Comparison of ENCODE assay signal across 1 cellular context in genomic region chr14:76812422-76813383, GRCh38.
TF ChIP-seq lines count a peak whose summit lies in the region.

TSS of gene ANGEL1 (minus strand) at chr14:76812882. CDS start at chr14:76812827, 55 bp downstream.

TF ChIP-seq in HepG2, 621 proteins besides CTCF, POLR2A, EP300 and RAD21 (continued from another document and continues in another):
- TF ChIP-seq ZBED4 (CRISPR knock-in tag; IDR thresholded peaks at IDR 0.05; ENCODE audit: borderline replicate concordance) (peak; percentile 100), MED1 (CRISPR knock-in tag; IDR thresholded peaks at IDR 0.05) (peak; percentile 55; the same call in 1 of the 2 replicates), ZNF878 (CRISPR knock-in tag; IDR thresholded peaks at IDR 0.05) (peak; percentile 80; the same call in 1 of the 2 replicates), GABPA (IDR thresholded peaks at IDR 0.05; ENCODE audit: low read depth, low read length) (no peak), GABPA (CRISPR knock-in tag; IDR thresholded peaks at IDR 0.05; ENCODE audit: low read depth) (peak; percentile 63), ZBTB3 (CRISPR knock-in tag; IDR thresholded peaks at IDR 0.05; ENCODE audit: borderline replicate concordance, low read depth) (peak; percentile 50; the same call in 1 of the 2 replicates), ZNF670 (CRISPR knock-in tag; IDR thresholded peaks at IDR 0.05; ENCODE audit: borderline replicate concordance) (no peak), SRSF4 (IDR thresholded peaks at IDR 0.05; ENCODE audit: low read depth, low read length, poor library complexity, severe bottlenecking) (no peak), NFYB (CRISPR knock-in tag; IDR thresholded peaks at IDR 0.05) (peak; percentile 11; the same call in 1 of the 2 replicates), ZNF550 (CRISPR knock-in tag; IDR thresholded peaks at IDR 0.05; ENCODE audit: borderline replicate concordance) (peak; percentile 69; the same call in 1 of the 2 replicates), ARID3A (IDR thresholded peaks at IDR 0.05; ENCODE audit: low read depth, low read length) (no peak), PCBP2 (optimal IDR thresholded peaks at IDR 0.05; ENCODE audit: low read depth, low read length, poor library complexity, severe bottlenecking) (no peak), SIN3A (IDR thresholded peaks at IDR 0.05; ENCODE audit: borderline replicate concordance, low read depth, low read length) (peak; percentile 49; the same call in 1 of the 2 replicates), ZNF460 (CRISPR knock-in tag; IDR thresholded peaks at IDR 0.05; ENCODE audit: borderline replicate concordance) (no peak; the same call in 1 of the 2 replicates), SMARCE1 (IDR thresholded peaks at IDR 0.05; ENCODE audit: borderline replicate concordance) (no peak), KDM2A (CRISPR knock-in tag; IDR thresholded peaks at IDR 0.05; ENCODE audit: borderline replicate concordance, low read depth) (peak; percentile 97), ZNF12 (CRISPR knock-in tag; IDR thresholded peaks at IDR 0.05) (peak; percentile 49), ZNF646 (CRISPR knock-in tag; IDR thresholded peaks at IDR 0.05) (no peak), FOXK2 (IDR thresholded peaks at IDR 0.05) (no peak), HNF1A (IDR thresholded peaks at IDR 0.05; ENCODE audit: low read depth) (no peak; the same call in 1 of the 2 replicates), HNF1A (CRISPR knock-in tag; IDR thresholded peaks at IDR 0.05; ENCODE audit: borderline replicate concordance) (peak; percentile 64; the same call in 1 of the 2 replicates), ZBTB44 (CRISPR knock-in tag; IDR thresholded peaks at IDR 0.05) (no peak), ZNF431 (CRISPR knock-in tag; IDR thresholded peaks at IDR 0.05; ENCODE audit: borderline replicate concordance, low read depth) (peak; percentile 82; the same call in 1 of the 2 replicates), MTERF4 (CRISPR knock-in tag; IDR thresholded peaks at IDR 0.05) (no peak), PHF21A (CRISPR knock-in tag; IDR thresholded peaks at IDR 0.05) (peak; percentile 82; the same call in 1 of the 2 replicates), TAF1 (CRISPR knock-in tag; IDR thresholded peaks at IDR 0.05) (peak; percentile 68), RARA (CRISPR knock-in tag; IDR thresholded peaks at IDR 0.05) (peak; percentile 28; the same call in 1 of the 2 replicates), ZNF570 (CRISPR knock-in tag; IDR thresholded peaks at IDR 0.05; ENCODE audit: borderline replicate concordance) (no peak), KAT7 (CRISPR knock-in tag; IDR thresholded peaks at IDR 0.05; ENCODE audit: borderline replicate concordance) (no peak; the same call in 1 of the 2 replicates), ZNF576 (CRISPR knock-in tag; IDR thresholded peaks at IDR 0.05) (no peak), ZNF768 (CRISPR knock-in tag; IDR thresholded peaks at IDR 0.05) (peak; percentile 48; the same call in 1 of the 2 replicates), ZNF816 (CRISPR knock-in tag; IDR thresholded peaks at IDR 0.05; ENCODE audit: borderline replicate concordance) (peak; percentile 17; the same call in 1 of the 2 replicates), HNRNPH1 (optimal IDR thresholded peaks at IDR 0.05; ENCODE audit: low read depth, low read length) (no peak), MAX (IDR thresholded peaks at IDR 0.05) (peak; percentile 98), HNRNPK (IDR thresholded peaks at IDR 0.05; ENCODE audit: low read depth, low read length, poor library complexity, severe bottlenecking) (peak; percentile 4), JDP2 (CRISPR knock-in tag; IDR thresholded peaks at IDR 0.05; ENCODE audit: borderline replicate concordance) (no peak), ZNF563 (CRISPR knock-in tag; IDR thresholded peaks at IDR 0.05) (no peak; the same call in 1 of the 2 replicates), ZNF205 (CRISPR knock-in tag; IDR thresholded peaks at IDR 0.05) (no peak)
